Comparison of ENCODE assay signal across 9 cellular contexts in the genomic region with DNA sequence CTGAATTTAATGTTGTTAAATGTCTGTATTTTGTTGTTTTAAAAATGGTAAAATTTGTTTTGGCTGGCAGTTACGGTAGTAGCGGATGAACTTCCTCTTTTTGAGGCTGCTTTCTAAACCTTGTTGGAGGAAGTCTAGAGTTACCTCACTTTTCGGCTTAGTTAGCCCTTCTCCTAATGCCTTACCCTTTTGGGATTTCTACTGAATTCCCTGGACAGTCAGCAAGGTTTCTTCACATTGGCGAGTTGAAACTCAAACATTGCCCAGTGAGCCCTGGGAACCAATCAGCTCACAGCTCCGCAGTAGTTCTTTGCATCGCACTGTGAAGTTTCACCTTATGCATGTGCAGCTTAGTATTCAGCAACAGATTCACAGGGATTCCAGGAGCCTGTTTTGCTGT. TPM values are rescaled to one million over a fixed set of nuclear protein-coding genes. Genes with fewer than 3 reads are reported as not detected.
A peak's percentile ranks its signal among the peaks of the same experiment; 100 is the strongest.
DNase-seq lines count a peak whose midpoint lies in the region; TF ChIP-seq lines count a peak whose summit lies in the region.
"Had no signal": no experiment of that assay in that cellular context is flagged by ENCODE, and none has a peak within 500 bp of the region (broad histone marks: within the 10 kb centered on the region; RNA-seq: fewer than 3 reads in every experiment).

No MANE protein-coding gene starts in this region.

- no peak overlapping the region for H3K4me3 ChIP-seq in transverse colon
- no peak overlapping the region for H3K4me3 ChIP-seq in WERI-Rb-1 (ENCODE audit: low read depth, low read length)
- H3K4me3 ChIP-seq: hepatocyte had no signal

- no peaks in the 10 kb centered on the region for H3K9me3 Mint-ChIP-seq in activated naive CD4-positive, alpha-beta T cell treated with anti-CD3 and anti-CD28 coated beads, Interleukin-2, amount 10 ng/mL, durations not matched to agents 7 days and 5 days
- no peaks in the 10 kb centered on the region for H3K9me3 Mint-ChIP-seq in activated T-helper 2 cell treated with anti-CD3 and anti-CD28 coated beads, Interferon-gamma antibody, Interleukin-2, Interleukin-4, amounts not matched to agents 10 μg/mL and 5 μg/mL and 100 μg/mL, durations not matched to agents 14 hours and 24 hours and 36 hours

- peaks cover 33% of the 10 kb centered on the region for H3K4me1 Mint-ChIP-seq in activated naive CD4-positive, alpha-beta T cell treated with anti-CD3 and anti-CD28 coated beads, Interleukin-2, amount 10 ng/mL, durations not matched to agents 7 days and 5 days
- peaks cover 38% of the 10 kb centered on the region for H3K4me1 Mint-ChIP-seq in activated T-helper 2 cell treated with anti-CD3 and anti-CD28 coated beads, Interferon-gamma antibody, Interleukin-2, Interleukin-4, amounts not matched to agents 10 μg/mL and 5 μg/mL and 100 μg/mL, durations not matched to agents 14 hours and 24 hours and 36 hours (ENCODE audit: low read depth)

- peaks cover 21% of the 10 kb centered on the region for H3K36me3 Mint-ChIP-seq in activated naive CD4-positive, alpha-beta T cell treated with anti-CD3 and anti-CD28 coated beads, Interleukin-2, amount 10 ng/mL, durations not matched to agents 7 days and 5 days
- H3K36me3 Mint-ChIP-seq in activated T-helper 2 cell treated with anti-CD3 and anti-CD28 coated beads, Interferon-gamma antibody, Interleukin-2, Interleukin-4, amounts not matched to agents 10 μg/mL and 5 μg/mL and 100 μg/mL, durations not matched to agents 14 hours and 24 hours and 36 hours (ENCODE audit: low read depth) = peaks cover 16% of the 10 kb centered on the region

- in situ Hi-C loops in transverse colon (cut with MboI; ENCODE audit: low pct_ligation_motif_present in 1 of 4, low pct_unique_long_range_greater_than_20kb in 1 of 4, low sequenced_read_pairs in 3 of 4) = no loop called here

- no peak for DNase-seq in activated naive CD4-positive, alpha-beta T cell treated with anti-CD3 and anti-CD28 coated beads, Interleukin-2, amount 10 ng/mL, durations not matched to agents 7 days and 5 days
- no peak for DNase-seq in activated naive CD4-positive, alpha-beta T cell (lab: John Stamatoyannopoulos, UW)
- peak; percentile 88 for DNase-seq in MV-4-11 (lab: John Stamatoyannopoulos, UW)
- no peak for DNase-seq in activated T-helper 2 cell treated with anti-CD3 and anti-CD28 coated beads, Interferon-gamma antibody, Interleukin-2, Interleukin-4, amounts not matched to agents 10 μg/mL and 5 μg/mL and 100 μg/mL, durations not matched to agents 14 hours and 24 hours and 36 hours (ENCODE audit: low spot score)
- DNase-seq in transverse colon = no peak
- no peak for DNase-seq in AG08395 (ENCODE audit: low spot score)
- no peak for DNase-seq in WERI-Rb-1
- no peak for DNase-seq in retina

- no peaks in the 10 kb centered on the region for H3K27me3 ChIP-seq in transverse colon
- no peaks in the 10 kb centered on the region for H3K27me3 ChIP-seq in WERI-Rb-1 (ENCODE audit: insufficient read depth, low read depth, severe bottlenecking)
- H3K27me3 ChIP-seq: hepatocyte had no signal

- H3K4me3 Mint-ChIP-seq in activated naive CD4-positive, alpha-beta T cell treated with anti-CD3 and anti-CD28 coated beads, Interleukin-2, amount 10 ng/mL, durations not matched to agents 7 days and 5 days = peak overlapping the region; percentile 42
- peak overlapping the region; percentile 31 for H3K4me3 Mint-ChIP-seq in activated T-helper 2 cell treated with anti-CD3 and anti-CD28 coated beads, Interferon-gamma antibody, Interleukin-2, Interleukin-4, amounts not matched to agents 10 μg/mL and 5 μg/mL and 100 μg/mL, durations not matched to agents 14 hours and 24 hours and 36 hours (ENCODE audit: low read depth)

- H3K27ac Mint-ChIP-seq in activated naive CD4-positive, alpha-beta T cell treated with anti-CD3 and anti-CD28 coated beads, Interleukin-2, amount 10 ng/mL, durations not matched to agents 7 days and 5 days = peak overlapping the region; percentile 90
- no peak overlapping the region for H3K27ac Mint-ChIP-seq in activated T-helper 2 cell treated with anti-CD3 and anti-CD28 coated beads, Interferon-gamma antibody, Interleukin-2, Interleukin-4, amounts not matched to agents 10 μg/mL and 5 μg/mL and 100 μg/mL, durations not matched to agents 14 hours and 24 hours and 36 hours

- intact Hi-C loops in activated T-helper 2 cell treated with anti-CD3 and anti-CD28 coated beads, Interferon-gamma antibody, Interleukin-2, Interleukin-4, amounts not matched to agents 10 μg/mL and 5 μg/mL and 100 μg/mL, durations not matched to agents 14 hours and 24 hours and 36 hours (cut with micrococcal nuclease) = no loop called here
- intact Hi-C loops in transverse colon (cut with DNase I; ENCODE audit: low total_unique reads) = no loop called here

- H3K36me3 ChIP-seq in transverse colon (no peaks in the 10 kb centered on the region), WERI-Rb-1 (no peaks in the 10 kb centered on the region; the same call in 1 of the 2 replicates)

- H3K9me3 ChIP-seq in transverse colon (no peaks in the 10 kb centered on the region), WERI-Rb-1 (ENCODE audit: severe bottlenecking) (no peaks in the 10 kb centered on the region)

- no peak for TF ChIP-seq POLR2A in transverse colon (IDR thresholded peaks at IDR 0.05)

- WGBS in transverse colon (ENCODE audit: low coverage in 1 of 2), 2 donors = 66 to 67% methylated on average over 6 of the region's 6 CpGs

- CTCF ChIA-PET in activated naive CD4-positive, alpha-beta T cell treated with anti-CD3 and anti-CD28 coated beads, Interleukin-2, amount 10 ng/mL, durations not matched to agents 7 days and 5 days (lab: Charles Lee) = interaction anchor here (1.4 kb wide), 1 partner anchor 11 kb away, joined by 4 read pairs; no protein-coding TSS in a partner anchor

- H3K27ac ChIP-seq in transverse colon = peak overlapping the region; percentile 5 to 44 (median 18)
- H3K27ac ChIP-seq in WERI-Rb-1 = no peak overlapping the region
- H3K27ac ChIP-seq: hepatocyte had no signal

- H3K27me3 Mint-ChIP-seq in activated naive CD4-positive, alpha-beta T cell treated with anti-CD3 and anti-CD28 coated beads, Interleukin-2, amount 10 ng/mL, durations not matched to agents 7 days and 5 days = no peaks in the 10 kb centered on the region
- H3K27me3 Mint-ChIP-seq in activated T-helper 2 cell treated with anti-CD3 and anti-CD28 coated beads, Interferon-gamma antibody, Interleukin-2, Interleukin-4, amounts not matched to agents 10 μg/mL and 5 μg/mL and 100 μg/mL, durations not matched to agents 14 hours and 24 hours and 36 hours (ENCODE audit: low read depth) = no peaks in the 10 kb centered on the region

- TF ChIP-seq CTCF in transverse colon (IDR thresholded peaks at IDR 0.05) (no peak), WERI-Rb-1 (IDR thresholded peaks at IDR 0.05; ENCODE audit: low read depth, low read length) (no peak)

- peaks cover 0 to 3% (median 0%) of the 10 kb centered on the region in 4 donors for H3K4me1 ChIP-seq in transverse colon

- no peak for TF ChIP-seq EP300 in transverse colon (IDR thresholded peaks at IDR 0.05; ENCODE audit: low read depth)

RNA-seq across cellular contexts. Expression of a gene that starts 7.7 kb away (rescaled TPM):
- 19.8 and 20.8 TPM in 2 replicates for total RNA-seq in activated T-helper 2 cell treated with anti-CD3 and anti-CD28 coated beads, Interferon-gamma antibody, Interleukin-2, Interleukin-4, amounts not matched to agents 10 μg/mL and 5 μg/mL and 100 μg/mL, durations not matched to agents 14 hours and 24 hours and 36 hours
- 10 to 100 TPM in 3 of 4 donors, 1 to 10 TPM in 1; 8.2 to 58.1 (median 41.6) TPM for total RNA-seq in transverse colon

RNA-seq across cellular contexts. Expression of a gene that starts 7.8 kb away (rescaled TPM):
- total RNA-seq in activated T-helper 2 cell treated with anti-CD3 and anti-CD28 coated beads, Interferon-gamma antibody, Interleukin-2, Interleukin-4, amounts not matched to agents 10 μg/mL and 5 μg/mL and 100 μg/mL, durations not matched to agents 14 hours and 24 hours and 36 hours = 4.9 and 6.2 TPM in 2 replicates
- 1 to 10 TPM in 3 of 4 donors, not detected in 1; 1.2 to 3.2 (median 2.2) TPM for total RNA-seq in transverse colon

RNA-seq across cellular contexts. Expression of a gene that starts 55.2 kb away (rescaled TPM):
- not detected in 2 replicates for total RNA-seq in activated T-helper 2 cell treated with anti-CD3 and anti-CD28 coated beads, Interferon-gamma antibody, Interleukin-2, Interleukin-4, amounts not matched to agents 10 μg/mL and 5 μg/mL and 100 μg/mL, durations not matched to agents 14 hours and 24 hours and 36 hours
- not detected for total RNA-seq in transverse colon
- total RNA-seq: hepatocyte had no signal
